20 cellular contexts compared by ENCODE assay signal in the genomic region with DNA sequence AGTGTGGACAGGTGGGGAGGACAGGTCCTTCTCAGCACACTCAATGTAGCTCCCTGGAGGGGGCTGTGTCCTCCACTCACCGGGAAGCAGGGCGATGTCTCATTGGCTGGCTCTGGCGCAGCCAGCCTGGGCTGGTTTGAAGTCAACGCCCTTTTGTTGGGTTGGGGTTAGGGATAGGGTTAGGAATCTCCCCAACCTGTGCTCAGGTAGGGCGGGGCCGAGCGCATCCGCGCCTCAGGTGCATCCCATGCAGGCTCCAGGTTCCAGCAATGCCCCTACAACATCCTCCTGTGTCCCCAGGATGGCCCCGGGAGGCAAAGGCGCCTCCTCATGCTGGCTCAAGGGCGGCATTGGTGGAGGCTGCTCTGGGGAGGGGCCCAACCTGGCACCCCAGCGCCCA.
"Had no signal": no experiment of that assay in that cellular context is flagged by ENCODE, and none has a peak within 500 bp of the region (broad histone marks: within the 10 kb centered on the region; RNA-seq: fewer than 3 reads in every experiment).

No MANE protein-coding gene starts in this region.

- H2AFZ ChIP-seq: hepatocyte had no signal

- H3K27ac ChIP-seq: hepatocyte, upper lobe of left lung had no signal

- H3K4me3 ChIP-seq: hepatocyte, upper lobe of left lung had no signal

- H3K9me3 ChIP-seq: upper lobe of left lung had no signal

- H3K36me3 Mint-ChIP-seq: activated CD4-positive, alpha-beta memory T cell treated with anti-CD3 and anti-CD28 coated beads for 36 hours; natural killer cell had no signal

- H3K27me3 Mint-ChIP-seq: activated CD4-positive, alpha-beta memory T cell treated with anti-CD3 and anti-CD28 coated beads for 36 hours; brain; progenitor cell of endocrine pancreas had no signal

- H3K27ac Mint-ChIP-seq: activated CD4-positive, alpha-beta memory T cell treated with anti-CD3 and anti-CD28 coated beads for 36 hours; activated T-cell treated with anti-CD3 and anti-CD28 coated beads, Interleukin-2, amount 50 U/mL, for 72 hours; natural killer cell; progenitor cell of endocrine pancreas; T-helper 1 cell treated with Interleukin-12 subunit alpha and Interleukin-12 subunit beta and Interleukin-4 antibody, amounts not matched to agents 30 μg/mL and 1 μg/mL, for 36 hours had no signal

- H3K4me3 Mint-ChIP-seq: activated CD4-positive, alpha-beta memory T cell treated with anti-CD3 and anti-CD28 coated beads for 36 hours; brain; natural killer cell; T-helper 1 cell treated with Interleukin-12 subunit alpha and Interleukin-12 subunit beta and Interleukin-4 antibody, amounts not matched to agents 30 μg/mL and 1 μg/mL, for 36 hours had no signal

- ATAC-seq: left ventricle myocardium superior; natural killer cell; stimulated activated naive CD8-positive, alpha-beta T cell treated with anti-CD3 and anti-CD28 coated beads, Interleukin-15, Interleukin-2, amounts not matched to agents 100 U/mL and 50 U/mL, for 24 hours had no signal

- H3K36me3 ChIP-seq: upper lobe of left lung had no signal

- H3K4me1 ChIP-seq: upper lobe of left lung had no signal

- H3K27me3 ChIP-seq: hepatocyte, upper lobe of left lung had no signal

- H3K4me2 ChIP-seq: hepatocyte had no signal

- H3K9me3 Mint-ChIP-seq: activated CD4-positive, alpha-beta memory T cell treated with anti-CD3 and anti-CD28 coated beads for 36 hours; activated T-cell treated with anti-CD3 and anti-CD28 coated beads, Interleukin-2, amount 50 U/mL, for 72 hours; natural killer cell; T-helper 1 cell treated with Interleukin-12 subunit alpha and Interleukin-12 subunit beta and Interleukin-4 antibody, amounts not matched to agents 30 μg/mL and 1 μg/mL, for 36 hours had no signal

- H3K79me2 ChIP-seq: hepatocyte had no signal

- DNase-seq: activated CD4-positive, alpha-beta memory T cell treated with anti-CD3 and anti-CD28 coated beads for 36 hours; activated CD4-positive, alpha-beta T cell treated with anti-CD3 and anti-CD28 coated beads for 48 hours; activated CD4-positive, CD25-positive, alpha-beta regulatory T cell; activated effector memory CD4-positive, alpha-beta T cell treated with anti-CD3 and anti-CD28 coated beads, Interleukin-2, amount 50 U/mL, for 16 hours; activated naive CD4-positive, alpha-beta T cell treated with anti-CD3 and anti-CD28 coated beads, Interleukin-2, amount 50 U/mL, for 16 hours; activated T-cell treated with anti-CD3 and anti-CD28 coated beads, Interleukin-2, amount 50 U/mL, for 72 hours; effector CD4-positive, alpha-beta T cell; erythroblast; foreskin melanocyte; glutamatergic neuron; left ventricle myocardium superior; midbrain; natural killer cell; stimulated activated CD4-positive, alpha-beta T cell treated with anti-CD3 and anti-CD28 coated beads, Interleukin-2, amount 100 ng/mL, for 48 hours; stimulated activated naive CD8-positive, alpha-beta T cell treated with anti-CD3 and anti-CD28 coated beads, Interleukin-15, Interleukin-2, amounts not matched to agents 100 U/mL and 50 U/mL, for 24 hours had no signal
